1 cellular context compared by ENCODE assay signal in the genomic region with DNA sequence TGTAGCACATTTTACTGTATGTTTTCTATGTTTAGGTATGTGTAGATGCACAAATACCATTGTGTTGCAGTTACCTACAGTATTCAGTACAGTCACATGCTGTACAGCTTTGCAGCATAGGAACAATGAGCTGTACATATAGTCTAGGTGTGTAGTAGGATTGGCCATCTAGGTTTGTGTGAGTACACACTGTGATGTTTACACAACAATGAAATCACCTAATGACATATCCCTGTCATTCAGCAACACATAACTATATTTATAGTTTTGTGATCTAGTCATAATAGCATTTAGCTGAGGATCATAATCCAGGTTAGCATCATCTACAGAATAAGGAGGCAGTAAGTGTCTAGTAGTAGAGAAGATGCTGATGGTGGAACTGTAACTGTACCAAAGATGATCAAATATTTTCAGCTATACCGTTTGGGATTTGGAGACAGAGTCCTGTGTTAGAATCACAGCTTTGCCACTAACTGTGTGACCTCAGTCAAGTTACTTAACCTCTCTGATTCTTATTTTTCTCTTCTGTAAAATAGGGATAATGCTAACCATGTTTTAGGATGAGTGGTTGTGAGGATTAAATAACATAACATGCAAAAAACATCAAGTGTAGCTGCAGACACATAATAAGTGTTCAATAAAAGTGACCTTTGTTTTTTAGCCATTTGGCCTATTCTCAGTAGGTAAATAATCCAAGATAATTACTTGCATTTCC.
TF ChIP-seq lines count a peak whose summit lies in the region.

No MANE protein-coding gene starts in this region.

TF ChIP-seq in SK-N-SH, 30 proteins besides CTCF, POLR2A, EP300 and RAD21 (continued from another document):
- TF ChIP-seq, protein P1, sequence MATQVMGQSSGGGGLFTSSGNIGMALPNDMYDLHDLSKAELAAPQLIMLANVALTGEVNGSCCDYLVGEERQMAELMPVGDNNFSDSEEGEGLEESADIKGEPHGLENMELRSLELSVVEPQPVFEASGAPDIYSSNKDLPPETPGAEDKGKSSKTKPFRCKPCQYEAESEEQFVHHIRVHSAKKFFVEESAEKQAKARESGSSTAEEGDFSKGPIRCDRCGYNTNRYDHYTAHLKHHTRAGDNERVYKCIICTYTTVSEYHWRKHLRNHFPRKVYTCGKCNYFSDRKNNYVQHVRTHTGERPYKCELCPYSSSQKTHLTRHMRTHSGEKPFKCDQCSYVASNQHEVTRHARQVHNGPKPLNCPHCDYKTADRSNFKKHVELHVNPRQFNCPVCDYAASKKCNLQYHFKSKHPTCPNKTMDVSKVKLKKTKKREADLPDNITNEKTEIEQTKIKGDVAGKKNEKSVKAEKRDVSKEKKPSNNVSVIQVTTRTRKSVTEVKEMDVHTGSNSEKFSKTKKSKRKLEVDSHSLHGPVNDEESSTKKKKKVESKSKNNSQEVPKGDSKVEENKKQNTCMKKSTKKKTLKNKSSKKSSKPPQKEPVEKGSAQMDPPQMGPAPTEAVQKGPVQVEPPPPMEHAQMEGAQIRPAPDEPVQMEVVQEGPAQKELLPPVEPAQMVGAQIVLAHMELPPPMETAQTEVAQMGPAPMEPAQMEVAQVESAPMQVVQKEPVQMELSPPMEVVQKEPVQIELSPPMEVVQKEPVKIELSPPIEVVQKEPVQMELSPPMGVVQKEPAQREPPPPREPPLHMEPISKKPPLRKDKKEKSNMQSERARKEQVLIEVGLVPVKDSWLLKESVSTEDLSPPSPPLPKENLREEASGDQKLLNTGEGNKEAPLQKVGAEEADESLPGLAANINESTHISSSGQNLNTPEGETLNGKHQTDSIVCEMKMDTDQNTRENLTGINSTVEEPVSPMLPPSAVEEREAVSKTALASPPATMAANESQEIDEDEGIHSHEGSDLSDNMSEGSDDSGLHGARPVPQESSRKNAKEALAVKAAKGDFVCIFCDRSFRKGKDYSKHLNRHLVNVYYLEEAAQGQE (IDR thresholded peaks at IDR 0.05; ENCODE audit: low read depth, low read length), result no peak
- TF ChIP-seq YY1 (IDR thresholded peaks at IDR 0.05; ENCODE audit: low read depth), result no peak
- no peak for TF ChIP-seq SMC3 (IDR thresholded peaks at IDR 0.05; ENCODE audit: low read depth, low read length)
- TF ChIP-seq JUND (IDR thresholded peaks at IDR 0.05), result no peak
- TF ChIP-seq RXRA (IDR thresholded peaks at IDR 0.05; ENCODE audit: borderline replicate concordance, low read depth), result no peak
- no peak for TF ChIP-seq GATA2 (CRISPR knock-in tag; IDR thresholded peaks at IDR 0.05)
- TF ChIP-seq POLR2AphosphoS5 (IDR thresholded peaks at IDR 0.05; ENCODE audit: low read depth, low read length), result no peak
